In the genomic region with DNA sequence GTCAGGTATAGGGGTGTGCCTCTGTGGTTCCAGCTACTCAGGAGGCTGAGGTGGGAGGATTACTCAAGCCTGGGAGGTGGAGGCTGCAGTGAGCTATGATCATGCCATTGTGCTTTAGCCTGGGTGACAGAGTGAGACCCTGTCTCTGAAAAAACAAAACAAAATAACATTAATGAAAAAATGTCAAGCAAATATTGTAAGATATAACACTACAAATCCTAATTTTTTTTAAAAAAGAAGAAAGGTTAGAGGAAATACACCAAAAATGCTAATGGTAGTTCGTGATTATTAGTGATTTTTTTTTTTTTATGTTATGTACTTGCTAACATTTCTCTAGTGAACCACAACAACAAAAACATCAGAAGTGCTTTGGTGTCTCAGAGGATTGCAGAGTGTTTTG, we compare ENCODE assay signal across 26 cellular contexts.
"Had no signal": no experiment of that assay in that cellular context is flagged by ENCODE, and none has a peak within 500 bp of the region (broad histone marks: within the 10 kb centered on the region; RNA-seq: fewer than 3 reads in every experiment).

No MANE protein-coding gene starts in this region.

- H3K4me3 ChIP-seq: coronary artery, dorsolateral prefrontal cortex, esophagus squamous epithelium, gastrocnemius medialis, heart right ventricle, lower lobe of right lung, mucosa of descending colon had no signal

- DNase-seq: dermis blood vessel endothelial cell; effector CD4-positive, alpha-beta T cell; effector memory CD4-positive, alpha-beta T cell; erythroblast; esophagus squamous epithelium; foreskin fibroblast; gastrocnemius medialis; glutamatergic neuron; heart right ventricle; immature natural killer cell; islet precursor cell; kidney; kidney glomerular epithelial cell; left colon; left ventricle myocardium superior; lower lobe of right lung; mesenchymal stem cell; mucosa of descending colon; naive B cell had no signal

- H3K9me3 ChIP-seq: gastrocnemius medialis, lower lobe of right lung, mucosa of descending colon had no signal

- H3K4me3 Mint-ChIP-seq: immature natural killer cell, mesothelial cell of epicardium, naive B cell had no signal

- FAIRE-seq: colon, kidney had no signal

- ATAC-seq: esophagus mucosa, gastrocnemius medialis, heart right ventricle, left colon, left lobe of liver, left ventricle myocardium superior, lower lobe of right lung, mucosa of descending colon had no signal

- H3K36me3 ChIP-seq: esophagus squamous epithelium, gastrocnemius medialis, heart right ventricle, lower lobe of right lung had no signal

- H3K27ac ChIP-seq: coronary artery, epithelial cell of prostate, esophagus squamous epithelium, gastrocnemius medialis, lower lobe of right lung had no signal

- H3K36me3 Mint-ChIP-seq: immature natural killer cell had no signal

- H3K27ac Mint-ChIP-seq: immature natural killer cell, mesothelial cell of epicardium, naive B cell had no signal

- H3K27me3 ChIP-seq: esophagus squamous epithelium, gastrocnemius medialis had no signal
